ENCODE assay signal across 8 cellular contexts in genomic region chr17:4420692-4421131, GRCh38. TPM values are rescaled to one million over a fixed set of nuclear protein-coding genes. Genes with fewer than 3 reads are reported as not detected.
DNase-seq lines count a peak whose midpoint lies in the region; ATAC-seq and TF ChIP-seq lines count a peak whose summit lies in the region.

No MANE protein-coding gene starts in this region.

- ATAC-seq in left ventricle myocardium superior, result peak; percentile 89

- DNase-seq in GM12864 (ENCODE audit: low read depth), result no peak
- DNase-seq in NCI-H1092 (lab: John Stamatoyannopoulos, UW), result peak; percentile 59
- DNase-seq in T follicular helper cell (ENCODE audit: low read depth), result peak; percentile 30
- DNase-seq in amniotic stem cell (lab: John Stamatoyannopoulos, UW), result peak; percentile 24
- no peak for DNase-seq in left ventricle myocardium superior
- DNase-seq in retina, result peak; percentile 68
- DNase-seq in cortex of kidney (lab: John Stamatoyannopoulos, UW), result no peak
- DNase-seq in posterior vena cava (ENCODE audit: low spot score), result no peak

- no peak overlapping the region for H3K4me3 ChIP-seq in GM12864 (ENCODE audit: low read depth, low read length)

- intact Hi-C loops in left ventricle myocardium superior (cut with micrococcal nuclease) (loop anchor here (5.0 kb wide), 1 partner anchor 207 kb away; no protein-coding TSS in a partner anchor), posterior vena cava (cut with DNase I) (loop anchor here (2.0 to 10.0 kb wide), 4 partner anchors 74 to 204 kb away; partner anchors contain the start of gene SPNS2 (in 1 of the 2))

- peak; percentile 95 for TF ChIP-seq CTCF in GM12864 (IDR thresholded peaks at IDR 0.05; ENCODE audit: low read depth, low read length, missing control alignments)

RNA-seq across cellular contexts. Expression of gene SPNS3, which starts 13.0 kb away (rescaled TPM):
- 1.0 TPM for total RNA-seq in left ventricle myocardium superior
- total RNA-seq in posterior vena cava, result under 1 TPM; 0.24 to 0.32 TPM

RNA-seq across cellular contexts. Expression of gene UBE2G1, which starts 54.2 kb away (rescaled TPM):
- total RNA-seq in left ventricle myocardium superior (105 TPM), posterior vena cava (10 to 100 TPM; 53.4 to 57.0 TPM)

Comparison
In these comparisons a context has a peak if more than half of its experiments do, and no peak if none do; other contexts are left out.
1. DNase-seq: peak in NCI-H1092 (single experiment), T follicular helper cell (single experiment), amniotic stem cell (single experiment) and retina (single experiment); none in GM12864 (single experiment), left ventricle myocardium superior (single experiment), cortex of kidney (single experiment) and posterior vena cava (single experiment).